26 cellular contexts compared by ENCODE assay signal in the genomic region with DNA sequence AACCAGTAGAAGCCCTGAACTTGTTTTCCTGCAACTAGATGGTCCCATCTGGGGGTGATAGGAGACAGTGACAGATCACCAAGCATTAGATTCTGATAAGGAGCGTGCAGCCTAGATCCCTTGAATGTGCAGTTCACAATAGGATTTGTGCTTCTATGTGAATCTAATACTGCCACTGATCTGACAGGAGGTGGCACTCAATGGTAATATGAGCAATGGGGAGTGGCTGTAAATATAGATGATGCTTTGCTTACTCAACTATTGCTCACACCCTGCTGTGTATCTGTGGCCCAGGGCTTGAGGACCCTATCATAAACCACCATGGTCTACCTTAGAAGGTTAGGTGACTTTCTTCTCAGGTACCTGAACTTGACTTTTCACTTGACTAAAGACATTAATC.
DNase-seq lines count a peak whose midpoint lies in the region; ATAC-seq, FAIRE-seq and TF ChIP-seq lines count a peak whose summit lies in the region.
"Had no signal": no experiment of that assay in that cellular context is flagged by ENCODE, and none has a peak within 500 bp of the region (broad histone marks: within the 10 kb centered on the region; RNA-seq: fewer than 3 reads in every experiment).

No MANE protein-coding gene starts in this region.

- H3K4me1 ChIP-seq in HCT116 (ENCODE audit: control insufficient read depth in 1 of 2, insufficient read depth in 2 of 2, low read length in 2 of 2) = no peaks in the 10 kb centered on the region
- H3K4me1 ChIP-seq in mammary epithelial cell (ENCODE audit: insufficient read depth, low read length) = no peaks in the 10 kb centered on the region
- H3K4me1 ChIP-seq in small intestine (ENCODE audit: control insufficient read depth in 2 of 2, insufficient read depth in 1 of 2, low read depth in 1 of 2, low read length in 1 of 2) = no peaks in the 10 kb centered on the region
- H3K4me1 ChIP-seq: adrenal gland, body of pancreas, upper lobe of left lung had no signal

- no peaks in the 10 kb centered on the region for H3K9me3 Mint-ChIP-seq in stimulated activated naive B cell treated with anti-CD40 and anti-IgM and Interleukin-4, amounts not matched to agents 10 μg/mL and 1 μg/mL and 100 μg/mL, for 72 hours
- H3K9me3 Mint-ChIP-seq: GM23338, nephron had no signal

- H3K4me1 Mint-ChIP-seq in stimulated activated naive B cell treated with anti-CD40 and anti-IgM and Interleukin-4, amounts not matched to agents 10 μg/mL and 1 μg/mL and 100 μg/mL, for 72 hours = no peaks in the 10 kb centered on the region
- H3K4me1 Mint-ChIP-seq: CD4-positive, CD25-positive, alpha-beta regulatory T cell; IgD-negative memory B cell; nephron had no signal

- dilution Hi-C loops in mammary epithelial cell (cut with HindIII; ENCODE audit: low sequenced_read_pairs) = no loop called here

- H3K27me3 Mint-ChIP-seq in stimulated activated naive B cell treated with anti-CD40 and anti-IgM and Interleukin-4, amounts not matched to agents 10 μg/mL and 1 μg/mL and 100 μg/mL, for 72 hours = no peaks in the 10 kb centered on the region
- H3K27me3 Mint-ChIP-seq: CD4-positive, CD25-positive, alpha-beta regulatory T cell had no signal

- RAD21 ChIA-PET in HCT116 (lab: Charles Lee; ENCODE audit: low non-redundant PET in 1 of 2, low total read pairs in 2 of 2, uncharacterized antibody in 2 of 2, unreplicated experiment in 2 of 2) = no interaction called here

- intact Hi-C loops in HCT116 (cut with micrococcal nuclease) (no loop called here), mammary epithelial cell (cut with micrococcal nuclease) (loop anchor here (1.0 kb wide), 2 partner anchors 65 to 266 kb away; no protein-coding TSS in a partner anchor)

- BruUV-seq in HCT116 (replicated peaks; lab: Mats Ljungman, UMichigan) (no TSS peak), mammary epithelial cell (replicated peaks; lab: Mats Ljungman, UMichigan) (no TSS peak)

- no peaks in the 10 kb centered on the region for H3K9me2 ChIP-seq in HCT116 (ENCODE audit: insufficient read depth)

- no peaks in the 10 kb centered on the region for H3K36me3 ChIP-seq in HCT116 (ENCODE audit: control insufficient read depth in 1 of 2, insufficient read depth in 2 of 2, low read length in 2 of 2)
- no peaks in the 10 kb centered on the region for H3K36me3 ChIP-seq in mammary epithelial cell (ENCODE audit: insufficient read depth, low read length)
- no peaks in the 10 kb centered on the region for H3K36me3 ChIP-seq in small intestine (ENCODE audit: control insufficient read depth in 2 of 2, insufficient read depth in 2 of 2, low read length in 2 of 2)
- H3K36me3 ChIP-seq in WERI-Rb-1 = no peaks in the 10 kb centered on the region
- H3K36me3 ChIP-seq: adrenal gland, upper lobe of left lung had no signal

- H3K27ac ChIP-seq in HCT116 (ENCODE audit: low read depth, low read length) (no peak overlapping the region), mammary epithelial cell (ENCODE audit: insufficient read depth, low read depth, low read length) (no peak overlapping the region), small intestine (ENCODE audit: low read depth in 1 of 2, low read length in 1 of 2) (no peak overlapping the region), WERI-Rb-1 (no peak overlapping the region)
- H3K27ac ChIP-seq: adrenal gland, body of pancreas, skin epidermis, upper lobe of left lung had no signal

- FAIRE-seq in small intestine (lab: Jason Lieb, UNC) = no peak
- FAIRE-seq: endothelial cell of umbilical vein had no signal

- no peak for TF ChIP-seq POLR2A in HCT116 (IDR thresholded peaks at IDR 0.05; ENCODE audit: borderline replicate concordance, extremely low read depth, insufficient read depth, insufficient read length)

- H4K20me1 ChIP-seq in HCT116 (ENCODE audit: insufficient read depth) = no peaks in the 10 kb centered on the region
- H4K20me1 ChIP-seq in mammary epithelial cell (ENCODE audit: insufficient read depth, low read length) = no peaks in the 10 kb centered on the region

- H3K4me3 ChIP-seq in HCT116 (replicated peaks in 1 of 2; ENCODE audit: low read depth in 1 of 2, low read length in 2 of 2) = no peak overlapping the region
- no peak overlapping the region for H3K4me3 ChIP-seq in mammary epithelial cell (replicated peaks in 1 of 3; ENCODE audit: insufficient read depth in 1 of 3, low read depth in 2 of 3, low read length in 3 of 3)
- H3K4me3 ChIP-seq in small intestine (ENCODE audit: low read depth in 1 of 2, low read length in 2 of 2) = no peak overlapping the region
- H3K4me3 ChIP-seq in WERI-Rb-1 (ENCODE audit: low read depth, low read length) = no peak overlapping the region
- H3K4me3 ChIP-seq: adrenal gland, body of pancreas, GM23338, lung, skin epidermis, upper lobe of left lung had no signal

- H3K9ac ChIP-seq in HCT116 (ENCODE audit: low read length) = no peak overlapping the region
- H3K9ac ChIP-seq in mammary epithelial cell (ENCODE audit: insufficient read depth, low read length) = no peak overlapping the region

- POLR2A ChIA-PET in HCT116 (lab: Charles Lee) = no interaction called here

- in situ Hi-C loops in mammary epithelial cell (cut with MboI; ENCODE audit: low sequenced_read_pairs in 2 of 2) = no loop called here

- no peaks in the 10 kb centered on the region for H3K9me3 ChIP-seq in HCT116 (ENCODE audit: control insufficient read depth in 1 of 2, insufficient read depth in 1 of 2, low read depth in 1 of 2, low read length in 2 of 2)
- no peaks in the 10 kb centered on the region for H3K9me3 ChIP-seq in mammary epithelial cell (replicated peaks; ENCODE audit: insufficient read depth, low read length)
- no peaks in the 10 kb centered on the region for H3K9me3 ChIP-seq in small intestine (ENCODE audit: control insufficient read depth, low read depth)
- no peaks in the 10 kb centered on the region for H3K9me3 ChIP-seq in WERI-Rb-1 (ENCODE audit: severe bottlenecking)
- H3K9me3 ChIP-seq: adrenal gland, body of pancreas, upper lobe of left lung had no signal

- 100% methylated on average over 1 of the region's 1 CpG for WGBS in mammary epithelial cell (ENCODE audit: low coverage, missing lambda C conversion rate)
- WGBS in small intestine, 3 donors = 29 to 85% (median 35%) methylated on average over 1 of the region's 1 CpG

- H3K27me3 ChIP-seq in HCT116 (ENCODE audit: insufficient read depth, low read length) (no peaks in the 10 kb centered on the region), mammary epithelial cell (ENCODE audit: insufficient read depth, low read length) (no peaks in the 10 kb centered on the region), small intestine (ENCODE audit: control insufficient read depth in 2 of 2, insufficient read depth in 2 of 2, low read length in 2 of 2) (no peaks in the 10 kb centered on the region), WERI-Rb-1 (ENCODE audit: insufficient read depth, low read depth, severe bottlenecking) (no peaks in the 10 kb centered on the region)
- H3K27me3 ChIP-seq: adrenal gland, body of pancreas, upper lobe of left lung had no signal

- peak; percentile 63; the same call in 1 of the 2 replicates for ATAC-seq in HCT116
- no peak for ATAC-seq in stimulated activated naive B cell treated with anti-CD40 and anti-IgM and Interleukin-4, amounts not matched to agents 10 μg/mL and 1 μg/mL and 100 μg/mL, for 72 hours (replicated peaks)
- ATAC-seq: activated T-cell treated with anti-CD3 and anti-CD28 coated beads, Interleukin-2, amount 50 U/mL, for 72 hours; body of pancreas; GM23338 had no signal

- H3K4me2 ChIP-seq in HCT116 (ENCODE audit: low read length) = no peak overlapping the region
- no peak overlapping the region for H3K4me2 ChIP-seq in mammary epithelial cell (ENCODE audit: insufficient read depth, low read depth, low read length)

- no peak overlapping the region for H3K4me3 Mint-ChIP-seq in stimulated activated naive B cell treated with anti-CD40 and anti-IgM and Interleukin-4, amounts not matched to agents 10 μg/mL and 1 μg/mL and 100 μg/mL, for 72 hours
- H3K4me3 Mint-ChIP-seq: activated T-cell treated with anti-CD3 and anti-CD28 coated beads, Interleukin-2, amount 50 U/mL, for 72 hours; CD4-positive, CD25-positive, alpha-beta regulatory T cell; GM23338; IgD-negative memory B cell; nephron had no signal

- no peaks in the 10 kb centered on the region for H3K79me2 ChIP-seq in HCT116 (ENCODE audit: insufficient read depth, low read length)
- no peaks in the 10 kb centered on the region for H3K79me2 ChIP-seq in mammary epithelial cell (ENCODE audit: insufficient read depth, low read length)

- H2AFZ ChIP-seq in HCT116 (ENCODE audit: low read depth, low read length, poor library complexity, severe bottlenecking) = no peak overlapping the region
- no peak overlapping the region for H2AFZ ChIP-seq in mammary epithelial cell (ENCODE audit: low read depth, low read length)
- H2AFZ ChIP-seq: GM23338 had no signal

- H3K36me3 Mint-ChIP-seq in stimulated activated naive B cell treated with anti-CD40 and anti-IgM and Interleukin-4, amounts not matched to agents 10 μg/mL and 1 μg/mL and 100 μg/mL, for 72 hours = no peaks in the 10 kb centered on the region
- H3K36me3 Mint-ChIP-seq: CD4-positive, CD25-positive, alpha-beta regulatory T cell; IgD-negative memory B cell had no signal

- H3K27ac Mint-ChIP-seq in stimulated activated naive B cell treated with anti-CD40 and anti-IgM and Interleukin-4, amounts not matched to agents 10 μg/mL and 1 μg/mL and 100 μg/mL, for 72 hours = no peak overlapping the region
- H3K27ac Mint-ChIP-seq: activated T-cell treated with anti-CD3 and anti-CD28 coated beads, Interleukin-2, amount 50 U/mL, for 72 hours; CD4-positive, CD25-positive, alpha-beta regulatory T cell; IgD-negative memory B cell; nephron had no signal

- DNase-seq in HCT116 (ENCODE audit: low read depth, low spot score) (no peak), NCI-H69 (lab: John Stamatoyannopoulos, UW) (peak; percentile 39), mammary epithelial cell (peak; percentile 17), small intestine (peak; percentile 13), WERI-Rb-1 (no peak)
- DNase-seq in stimulated activated naive B cell treated with anti-CD40 and anti-IgM and Interleukin-4, amounts not matched to agents 10 μg/mL and 1 μg/mL and 100 μg/mL, for 72 hours = no peak
- DNase-seq in stimulated activated CD4-positive, alpha-beta T cell treated with anti-CD3 and anti-CD28 coated beads, Interleukin-1b, Interleukin-23, amount 100 ng/mL, for 48 hours = no peak
- DNase-seq: activated CD4-positive, CD25-positive, alpha-beta regulatory T cell; activated naive CD4-positive, alpha-beta T cell; activated T-cell treated with anti-CD3 and anti-CD28 coated beads, Interleukin-2, amount 50 U/mL, for 72 hours; adrenal gland; body of pancreas; CD4-positive, CD25-positive, alpha-beta regulatory T cell; kidney glomerular epithelial cell; NCI-H1092 treated with DMSO at 0.1 percent for 48 hours; NCI-H1930; SHP77; stimulated activated CD4-positive, alpha-beta T cell treated with anti-CD3 and anti-CD28 coated beads, Interleukin-2, amount 100 ng/mL, for 24 hours; T1000; upper lobe of left lung had no signal

- CTCF ChIA-PET in HCT116 (lab: Charles Lee) = no interaction called here
- CTCF ChIA-PET in mammary epithelial cell (lab: Charles Lee; ENCODE audit: low non-redundant PET) = no interaction called here

- TF ChIP-seq RAD21 in HCT116 (IDR thresholded peaks at IDR 0.05; ENCODE audit: low read depth) = peak; percentile 40

- TF ChIP-seq CTCF in HCT116 (IDR thresholded peaks at IDR 0.05 in 2 of 3, conservative IDR thresholded peaks at IDR 0.05 in 1 of 3; ENCODE audit: borderline replicate concordance in 1 of 3, insufficient read depth in 1 of 3, low read depth in 2 of 3, low read length in 2 of 3) (no peak), mammary epithelial cell (conservative IDR thresholded peaks at IDR 0.05 in 1 of 2, IDR thresholded peaks at IDR 0.05 in 1 of 2; ENCODE audit: extremely low read depth in 1 of 2, insufficient read depth in 1 of 2, low read depth in 1 of 2, low read length in 2 of 2) (peak in 1 of 2 donors; percentile 48), WERI-Rb-1 (IDR thresholded peaks at IDR 0.05; ENCODE audit: low read depth, low read length) (no peak)

Comparison
In these comparisons a context has a peak if more than half of its experiments do, and no peak if none do; other contexts are left out.
1. DNase-seq: peak in NCI-H69 (single experiment), mammary epithelial cell (single experiment) and small intestine (single experiment); none in HCT116 (single experiment), stimulated activated naive B cell treated with anti-CD40 and anti-IgM and Interleukin-4, amounts not matched to agents 10 μg/mL and 1 μg/mL and 100 μg/mL, for 72 hours (single experiment), WERI-Rb-1 (single experiment) and stimulated activated CD4-positive, alpha-beta T cell treated with anti-CD3 and anti-CD28 coated beads, Interleukin-1b, Interleukin-23, amount 100 ng/mL, for 48 hours (single experiment).